In the genomic region with DNA sequence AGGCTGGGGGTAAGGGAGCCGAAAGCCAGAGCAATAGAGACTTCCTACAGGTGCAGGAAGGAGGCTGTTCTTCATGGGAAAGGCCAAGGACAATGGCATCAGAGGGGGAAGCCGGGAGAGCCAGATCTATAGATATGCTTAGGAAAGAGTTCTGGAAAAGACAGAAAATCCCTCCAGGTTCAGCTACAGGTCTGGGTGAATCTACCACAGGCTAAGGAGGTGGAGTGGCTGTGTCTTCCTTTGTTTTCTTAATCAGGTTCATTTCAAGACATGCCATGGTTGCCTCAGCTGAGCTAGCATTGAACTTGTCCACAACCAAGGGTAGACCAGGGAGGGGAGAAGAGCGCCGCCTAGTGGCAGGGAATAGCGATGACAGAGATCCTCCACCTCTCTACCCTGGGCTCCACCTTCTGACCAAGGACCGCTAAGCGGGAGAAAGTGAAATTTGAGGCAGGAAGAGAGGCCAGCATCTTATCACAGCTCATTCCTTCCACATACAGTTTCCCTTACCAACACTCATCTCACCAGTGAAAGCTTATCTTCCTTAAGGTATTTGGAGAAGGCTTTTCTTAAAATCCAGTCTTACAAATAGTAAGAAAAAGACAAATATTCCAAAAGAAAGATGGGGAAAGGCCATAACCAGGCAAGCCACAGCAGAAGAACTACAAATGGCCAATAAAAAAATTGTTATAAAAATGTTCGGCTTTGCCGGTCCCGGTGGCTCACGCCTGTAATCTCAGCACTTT, we compare ENCODE assay signal across 7 cellular contexts.
DNase-seq lines count a peak whose midpoint lies in the region; ATAC-seq and TF ChIP-seq lines count a peak whose summit lies in the region.

No MANE protein-coding gene starts in this region.

- peak; percentile 49 for ATAC-seq in activated CD8-positive, alpha-beta memory T cell treated with anti-CD3 and anti-CD28 coated beads, Interleukin-2, amount 10 ng/mL, durations not matched to agents 7 days and 5 days
- ATAC-seq in heart right ventricle (peak in 3 of 8 donors; percentile 37 to 46 (median 37)), GM21515 (IDR thresholded peaks at IDR 0.05; ENCODE audit: unreplicated experiment) (no peak)

- H3K36me3 ChIP-seq in H7 (replicated peaks; ENCODE audit: control insufficient read depth, insufficient read depth, low read length) (no peaks in the 10 kb centered on the region), heart right ventricle (no peaks in the 10 kb centered on the region)

- H3K4me1 ChIP-seq in heart right ventricle: no peaks in the 10 kb centered on the region

- DNase-seq in GM04504 (ENCODE audit: low read depth) (peak; percentile 19), H7 (peak; percentile 85), NCI-H526 treated with DMSO at 0.1 percent for 48 hours (lab: John Stamatoyannopoulos, UW) (peak; percentile 7), heart right ventricle (peak in 1 of 2 donors; percentile 20)
- peak; percentile 50 for DNase-seq in activated CD8-positive, alpha-beta memory T cell treated with anti-CD3 and anti-CD28 coated beads, Interleukin-2, amount 10 ng/mL, durations not matched to agents 7 days and 5 days
- peak; percentile 3 to 26 for DNase-seq in stimulated activated CD4-positive, alpha-beta T cell treated with anti-CD3 and anti-CD28 coated beads, Interleukin-4, amount 100 ng/mL, for 4 hours

- intact Hi-C loops in heart right ventricle (cut with DNase I): loop anchor here in 2 of 10 donors (10.0 kb wide), 3 partner anchors 224 to 416 kb away; a partner anchor contains a TSS

- CTCF ChIA-PET in activated CD8-positive, alpha-beta memory T cell treated with anti-CD3 and anti-CD28 coated beads, Interleukin-2, amount 10 ng/mL, durations not matched to agents 7 days and 5 days (lab: Charles Lee): interaction anchor here (1.2 to 1.4 kb wide), 2 partner anchors 9 to 15 kb away, joined by 3 to 4 read pairs; no protein-coding TSS in a partner anchor

- no peaks in the 10 kb centered on the region for H3K9me3 ChIP-seq in heart right ventricle

- peak in 7 of 9 donors; percentile 32 to 66 (median 41) for TF ChIP-seq CTCF in heart right ventricle (IDR thresholded peaks at IDR 0.05)

- no peaks in the 10 kb centered on the region for H3K4me1 Mint-ChIP-seq in activated CD8-positive, alpha-beta memory T cell treated with anti-CD3 and anti-CD28 coated beads, Interleukin-2, amount 10 ng/mL, durations not matched to agents 7 days and 5 days

- no peak overlapping the region for H3K27ac Mint-ChIP-seq in activated CD8-positive, alpha-beta memory T cell treated with anti-CD3 and anti-CD28 coated beads, Interleukin-2, amount 10 ng/mL, durations not matched to agents 7 days and 5 days

- H3K27me3 Mint-ChIP-seq in activated CD8-positive, alpha-beta memory T cell treated with anti-CD3 and anti-CD28 coated beads, Interleukin-2, amount 10 ng/mL, durations not matched to agents 7 days and 5 days: peaks cover 21% of the 10 kb centered on the region

- H3K9me3 Mint-ChIP-seq in activated CD8-positive, alpha-beta memory T cell treated with anti-CD3 and anti-CD28 coated beads, Interleukin-2, amount 10 ng/mL, durations not matched to agents 7 days and 5 days (ENCODE audit: low read depth): no peaks in the 10 kb centered on the region

- H3K4me3 ChIP-seq in H7 (ENCODE audit: insufficient read depth, low read depth, low read length) (no peak overlapping the region), heart right ventricle (no peak overlapping the region)

- H3K4me3 Mint-ChIP-seq in activated CD8-positive, alpha-beta memory T cell treated with anti-CD3 and anti-CD28 coated beads, Interleukin-2, amount 10 ng/mL, durations not matched to agents 7 days and 5 days: no peak overlapping the region

- no peak overlapping the region for H3K27ac ChIP-seq in heart right ventricle

- no peaks in the 10 kb centered on the region for H3K27me3 ChIP-seq in H7 (ENCODE audit: control insufficient read depth, insufficient read depth, low read length)
- H3K27me3 ChIP-seq in heart right ventricle: no peaks in the 10 kb centered on the region

- H3K36me3 Mint-ChIP-seq in activated CD8-positive, alpha-beta memory T cell treated with anti-CD3 and anti-CD28 coated beads, Interleukin-2, amount 10 ng/mL, durations not matched to agents 7 days and 5 days: no peaks in the 10 kb centered on the region

- WGBS in heart right ventricle, 2 donors: 57 to 58% methylated on average over 11 of the region's 11 CpGs
